In the genomic region with DNA sequence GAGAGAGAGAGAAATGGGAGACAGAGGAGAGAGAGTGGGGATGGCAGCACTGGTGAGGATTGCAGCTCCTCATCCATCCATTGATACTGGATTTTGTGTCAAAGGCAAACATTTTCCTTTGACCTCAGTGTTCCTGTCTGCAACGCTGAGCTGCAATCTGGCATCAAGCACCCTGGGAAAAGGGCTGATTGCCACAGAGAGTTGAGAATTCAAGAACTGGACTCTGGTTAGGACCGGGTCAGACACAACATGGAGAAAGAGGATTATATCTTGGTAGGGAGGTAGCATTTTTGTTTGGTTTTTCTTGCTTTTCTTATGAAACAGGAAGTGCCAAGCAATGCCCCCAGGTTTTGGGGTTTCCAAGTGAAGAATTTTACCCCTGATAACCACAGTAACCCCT, we compare ENCODE assay signal across 11 cellular contexts.
A peak's percentile ranks its signal among the peaks of the same experiment; 100 is the strongest.
DNase-seq lines count a peak whose midpoint lies in the region; ATAC-seq and TF ChIP-seq lines count a peak whose summit lies in the region.
"Had no signal": no experiment of that assay in that cellular context is flagged by ENCODE, and none has a peak within 500 bp of the region (broad histone marks: within the 10 kb centered on the region; RNA-seq: fewer than 3 reads in every experiment).

No MANE protein-coding gene starts in this region.

- CTCF ChIA-PET in MCF 10A (lab: Yijun Ruan, JAX) (no interaction called here), mammary epithelial cell (lab: Charles Lee; ENCODE audit: low non-redundant PET) (no interaction called here)

- no peak overlapping the region for H3K27ac Mint-ChIP-seq in MCF 10A (ENCODE audit: low read depth, unreplicated experiment)
- H3K27ac Mint-ChIP-seq: activated B cell treated with CpG ODN at 0.5 μM for 24 hours had no signal

- H3K27me3 ChIP-seq in mammary epithelial cell (ENCODE audit: insufficient read depth, low read length) (peaks cover 5% of the 10 kb centered on the region), upper lobe of right lung (no peaks in the 10 kb centered on the region)

- BruUV-seq in MCF 10A (replicated peaks; lab: Mats Ljungman, UMichigan), result no TSS peak
- no TSS peak for BruUV-seq in mammary epithelial cell (replicated peaks; lab: Mats Ljungman, UMichigan)

- no peak overlapping the region for H3K4me3 Mint-ChIP-seq in MCF 10A (ENCODE audit: unreplicated experiment)
- H3K4me3 Mint-ChIP-seq: activated B cell treated with CpG ODN at 0.5 μM for 24 hours had no signal

- DNase-seq in MCF 10A (ENCODE audit: unreplicated experiment), result peak; percentile 57
- no peak for DNase-seq in mammary epithelial cell
- peak; percentile 36 to 61 for DNase-seq in dermis microvascular lymphatic vessel endothelial cell (ENCODE audit: low read depth in 2 of 2)
- peak; percentile 38 for DNase-seq in myocyte (ENCODE audit: low read depth)
- DNase-seq in upper lobe of right lung, result no peak
- no peak for DNase-seq in NCI-H524 (lab: John Stamatoyannopoulos, UW)
- no peak for DNase-seq in GM20000 (ENCODE audit: low spot score)
- DNase-seq: activated B cell treated with CpG ODN at 0.5 μM for 24 hours, NCI-H748 treated with DMSO at 0.1 percent for 48 hours had no signal

- no peak for ATAC-seq in upper lobe of right lung
- ATAC-seq in GM21515 (IDR thresholded peaks at IDR 0.05; ENCODE audit: unreplicated experiment), result no peak
- ATAC-seq: HCT116 had no signal

- H3K9me3 Mint-ChIP-seq in MCF 10A (ENCODE audit: unreplicated experiment), result no peaks in the 10 kb centered on the region
- H3K9me3 Mint-ChIP-seq: activated B cell treated with CpG ODN at 0.5 μM for 24 hours had no signal

- 88% methylated on average over 2 of the region's 2 CpGs for WGBS in mammary epithelial cell (ENCODE audit: low coverage, missing lambda C conversion rate)

- H3K27me3 Mint-ChIP-seq in MCF 10A (ENCODE audit: insufficient read depth, unreplicated experiment), result peaks cover 43% of the 10 kb centered on the region

- intact Hi-C loops in MCF 10A (cut with micrococcal nuclease) (no loop called here), mammary epithelial cell (cut with micrococcal nuclease) (no loop called here), upper lobe of right lung (cut with DNase I) (no loop called here)

- no peak overlapping the region for H3K4me2 ChIP-seq in mammary epithelial cell (ENCODE audit: insufficient read depth, low read depth, low read length)

- H3K27ac ChIP-seq in mammary epithelial cell (ENCODE audit: insufficient read depth, low read depth, low read length) (no peak overlapping the region), upper lobe of right lung (peak overlapping the region; percentile 56)

- dilution Hi-C loops in mammary epithelial cell (cut with HindIII; ENCODE audit: low sequenced_read_pairs), result no loop called here

- H2AFZ ChIP-seq in mammary epithelial cell (ENCODE audit: low read depth, low read length), result no peak overlapping the region

- no peaks in the 10 kb centered on the region for H4K20me1 ChIP-seq in mammary epithelial cell (ENCODE audit: insufficient read depth, low read length)

- POLR2A ChIA-PET in MCF 10A (lab: Yijun Ruan, JAX), result interaction anchor here (1.6 kb wide), 2 partner anchors 31 to 38 kb away, joined by 4 to 5 read pairs; no protein-coding TSS in a partner anchor

- peaks cover 13% of the 10 kb centered on the region for H3K4me1 ChIP-seq in mammary epithelial cell (ENCODE audit: insufficient read depth, low read length)
- peaks cover 35% of the 10 kb centered on the region for H3K4me1 ChIP-seq in upper lobe of right lung

- H3K36me3 Mint-ChIP-seq in MCF 10A (ENCODE audit: insufficient read depth, unreplicated experiment), result peaks cover 5% of the 10 kb centered on the region

- H3K4me3 ChIP-seq in mammary epithelial cell (replicated peaks in 1 of 3; ENCODE audit: insufficient read depth in 1 of 3, low read depth in 2 of 3, low read length in 3 of 3) (no peak overlapping the region), upper lobe of right lung (no peak overlapping the region)

- H3K9ac ChIP-seq in mammary epithelial cell (ENCODE audit: insufficient read depth, low read length), result no peak overlapping the region

- H3K4me1 Mint-ChIP-seq in MCF 10A (ENCODE audit: insufficient read depth, unreplicated experiment), result peaks cover 22% of the 10 kb centered on the region
- H3K4me1 Mint-ChIP-seq: activated B cell treated with CpG ODN at 0.5 μM for 24 hours had no signal

- H3K9me3 ChIP-seq in mammary epithelial cell (replicated peaks; ENCODE audit: insufficient read depth, low read length) (no peaks in the 10 kb centered on the region), upper lobe of right lung (no peaks in the 10 kb centered on the region)

- H3K36me3 ChIP-seq in mammary epithelial cell (ENCODE audit: insufficient read depth, low read length) (no peaks in the 10 kb centered on the region), upper lobe of right lung (no peaks in the 10 kb centered on the region)

- TF ChIP-seq CTCF in MCF 10A (IDR thresholded peaks at IDR 0.05; ENCODE audit: unreplicated experiment) (no peak), mammary epithelial cell (conservative IDR thresholded peaks at IDR 0.05 in 1 of 2, IDR thresholded peaks at IDR 0.05 in 1 of 2; ENCODE audit: extremely low read depth in 1 of 2, insufficient read depth in 1 of 2, low read depth in 1 of 2, low read length in 2 of 2) (no peak), upper lobe of right lung (IDR thresholded peaks at IDR 0.05) (no peak), GM20000 (IDR thresholded peaks at IDR 0.05; ENCODE audit: extremely low read depth, missing control alignments) (no peak)

- H3K79me2 ChIP-seq in mammary epithelial cell (ENCODE audit: insufficient read depth, low read length), result no peaks in the 10 kb centered on the region

- in situ Hi-C loops in mammary epithelial cell (cut with MboI; ENCODE audit: low sequenced_read_pairs in 2 of 2), result no loop called here

Comparison
In these comparisons a context has a peak if more than half of its experiments do, and no peak if none do; other contexts are left out.
1. DNase-seq: peak in MCF 10A (single experiment), dermis microvascular lymphatic vessel endothelial cell (2 of 2) and myocyte (single experiment); none in mammary epithelial cell (single experiment), upper lobe of right lung (single experiment), NCI-H524 (0 of 2) and GM20000 (single experiment).